ENCODE assay signal across 20 cellular contexts in genomic region chr17:31434404-31435050, GRCh38. TPM values are rescaled to one million over a fixed set of nuclear protein-coding genes. Genes with fewer than 3 reads are reported as not detected.
DNase-seq lines count a peak whose midpoint lies in the region; ATAC-seq, FAIRE-seq and TF ChIP-seq lines count a peak whose summit lies in the region.
"Had no signal": no experiment of that assay in that cellular context is flagged by ENCODE, and none has a peak within 500 bp of the region (broad histone marks: within the 10 kb centered on the region; RNA-seq: fewer than 3 reads in every experiment).

No MANE protein-coding gene starts in this region.

- peak; percentile 72 for FAIRE-seq in K562 (lab: Jason Lieb, UNC)
- FAIRE-seq: GM12878 had no signal

- no peaks in the 10 kb centered on the region for H4K20me1 ChIP-seq in H9 (ENCODE audit: control insufficient read depth, insufficient read depth, insufficient read length)
- peaks cover 5% of the 10 kb centered on the region for H4K20me1 ChIP-seq in K562 (replicated peaks; ENCODE audit: control insufficient read depth, insufficient read depth, low read length)

- H3T11ph ChIP-seq in H9 (ENCODE audit: low read length) = no peak overlapping the region

- no peaks in the 10 kb centered on the region for H3K9me1 ChIP-seq in K562 (ENCODE audit: control insufficient read depth, insufficient read depth, low read length)

- no peak overlapping the region for H4K91ac ChIP-seq in H9 (ENCODE audit: insufficient read length, low read depth, low read length)

- H3K4me1 Mint-ChIP-seq in H9 = peaks cover 13 to 25% of the 10 kb centered on the region in 2 experiments
- peaks cover 24% of the 10 kb centered on the region for H3K4me1 Mint-ChIP-seq in stimulated activated effector memory CD8-positive, alpha-beta T cell treated with anti-CD3 and anti-CD28 coated beads, Interleukin-12 subunit alpha, Interleukin-12 subunit beta, amount 100 ng/mL, for 72 hours
- peaks cover 22% of the 10 kb centered on the region for H3K4me1 Mint-ChIP-seq in activated naive CD4-positive, alpha-beta T cell treated with anti-CD3 and anti-CD28 coated beads, Interleukin-2, amount 10 ng/mL, durations not matched to agents 7 days and 5 days

- H3K27me3 Mint-ChIP-seq in H9 (ENCODE audit: low read depth) = peaks cover 6% of the 10 kb centered on the region
- H3K27me3 Mint-ChIP-seq in activated naive CD4-positive, alpha-beta T cell treated with anti-CD3 and anti-CD28 coated beads, Interleukin-2, amount 10 ng/mL, durations not matched to agents 7 days and 5 days = peaks cover 67% of the 10 kb centered on the region

- H3K9ac ChIP-seq in H9 (ENCODE audit: extremely low read depth, insufficient read length, low read length) (no peak overlapping the region), K562 (ENCODE audit: insufficient read depth in 1 of 2, low read depth in 2 of 2, low read length in 2 of 2) (no peak overlapping the region)

- H3K23ac ChIP-seq in H9 (ENCODE audit: insufficient read length, low read depth, low read length) = no peak overlapping the region

- no peak overlapping the region for H2BK5ac ChIP-seq in H9 (ENCODE audit: insufficient read length, low read length)

- no peak overlapping the region for H3K4me3 Mint-ChIP-seq in H9
- no peak overlapping the region for H3K4me3 Mint-ChIP-seq in stimulated activated effector memory CD8-positive, alpha-beta T cell treated with anti-CD3 and anti-CD28 coated beads, Interleukin-12 subunit alpha, Interleukin-12 subunit beta, amount 100 ng/mL, for 72 hours
- no peak overlapping the region for H3K4me3 Mint-ChIP-seq in activated naive CD4-positive, alpha-beta T cell treated with anti-CD3 and anti-CD28 coated beads, Interleukin-2, amount 10 ng/mL, durations not matched to agents 7 days and 5 days
- H3K4me3 Mint-ChIP-seq: CD4-positive, alpha-beta T cell; GM23338 had no signal

- H3K14ac ChIP-seq in H9 (ENCODE audit: insufficient read depth, low read length) = no peak overlapping the region

- 0 out of 7 replicates have a peak overlapping the region, but pooled peaks of 2 of the 3 experiments have one; percentile 15 for H3K27ac Mint-ChIP-seq in H9
- H3K27ac Mint-ChIP-seq in stimulated activated effector memory CD8-positive, alpha-beta T cell treated with anti-CD3 and anti-CD28 coated beads, Interleukin-12 subunit alpha, Interleukin-12 subunit beta, amount 100 ng/mL, for 72 hours = peak overlapping the region; percentile 54
- H3K27ac Mint-ChIP-seq in activated naive CD4-positive, alpha-beta T cell treated with anti-CD3 and anti-CD28 coated beads, Interleukin-2, amount 10 ng/mL, durations not matched to agents 7 days and 5 days = no peak overlapping the region
- H3K27ac Mint-ChIP-seq: CD4-positive, alpha-beta T cell; GM23338 had no signal

- WGBS in H9 (ENCODE audit: extremely low coverage, insufficient read length, low lambda C conversion rate) = no CpG with 5 or more reads among the region's 14 CpGs
- 2% methylated on average over 14 of the region's 14 CpGs for WGBS in K562 (ENCODE audit: insufficient coverage, low coverage, missing lambda C conversion rate)
- 87% methylated on average over 14 of the region's 14 CpGs for WGBS in suprapubic skin

- H3K4me2 ChIP-seq in H9 (ENCODE audit: insufficient read depth, insufficient read length, low read length) (no peak overlapping the region), K562 (ENCODE audit: insufficient read depth, low read length) (no peak overlapping the region)
- H3K4me2 ChIP-seq: GM23338 had no signal

- H3K4me1 ChIP-seq in H9 (ENCODE audit: insufficient read depth, low read length) (peaks cover 5% of the 10 kb centered on the region; the same call in 1 of the 2 replicates), K562 (replicated peaks in 1 of 2; ENCODE audit: control insufficient read depth in 2 of 2, insufficient read depth in 2 of 2, low read length in 2 of 2) (peaks cover 0 to 16% of the 10 kb centered on the region in 2 experiments; a peak in 2 of 5 replicates), suprapubic skin (no peaks in the 10 kb centered on the region)
- H3K4me1 ChIP-seq: BE2C had no signal

- H4K8ac ChIP-seq in H9 (replicated peaks; ENCODE audit: insufficient read length, low read depth, low read length) = no peak overlapping the region

- BruUV-seq in K562 (replicated peaks; lab: Mats Ljungman, UMichigan) = no TSS peak

- in situ Hi-C loops in K562 (cut with MboI) = loop anchor here (10.0 kb wide), 1 partner anchor 410 kb away; no protein-coding TSS in a partner anchor

- H3K27me3 ChIP-seq in H9 (ENCODE audit: insufficient read depth, low read length) (no peaks in the 10 kb centered on the region), K562 (ENCODE audit: control insufficient read depth in 2 of 2, insufficient read depth in 2 of 2, low read length in 2 of 2) (peaks cover 39 to 68% of the 10 kb centered on the region in 2 experiments), suprapubic skin (peaks cover 17% of the 10 kb centered on the region), dorsolateral prefrontal cortex (no peaks in the 10 kb centered on the region)
- H3K27me3 ChIP-seq: BE2C had no signal

- no peak overlapping the region for H2AK5ac ChIP-seq in H9 (ENCODE audit: insufficient read length, low read length)

- peak; percentile 19 to 70; a peak in 2 of 4 replicates for TF ChIP-seq RAD21 in K562 (CRISPR knock-in tag; conservative IDR thresholded peaks at IDR 0.05 in 1 of 2, IDR thresholded peaks at IDR 0.05 in 1 of 2)

- no peak overlapping the region for H2BK120ac ChIP-seq in H9 (ENCODE audit: low read depth, low read length, poor library complexity, severe bottlenecking)

- H3K36me3 ChIP-seq in K562 (ENCODE audit: control insufficient read depth, insufficient read depth, low read length) = no peaks in the 10 kb centered on the region
- H3K36me3 ChIP-seq in suprapubic skin = no peaks in the 10 kb centered on the region
- H3K36me3 ChIP-seq: BE2C had no signal

- TF ChIP-seq CTCF in H9 (conservative IDR thresholded peaks at IDR 0.05) (no peak; the same call in 2 of the 3 replicates), K562 (IDR thresholded peaks at IDR 0.05 in 2 of 3, conservative IDR thresholded peaks at IDR 0.05 in 1 of 3; ENCODE audit: insufficient read depth in 2 of 3, low read depth in 1 of 3, low read length in 3 of 3) (peak; percentile 57 to 59 (median 58)), suprapubic skin (IDR thresholded peaks at IDR 0.05) (no peak), dorsolateral prefrontal cortex (IDR thresholded peaks at IDR 0.05 in 54 of 56, conservative IDR thresholded peaks at IDR 0.05 in 2 of 56; ENCODE audit: low read depth in 1 of 56, partially characterized antibody in 56 of 56) (no peak)

- H3K56ac ChIP-seq in H9 (ENCODE audit: insufficient read length, low read depth, low read length) = no peak overlapping the region

- no peak overlapping the region for H4K5ac ChIP-seq in H9 (ENCODE audit: insufficient read length, low read depth, low read length)

- H3K79me2 ChIP-seq in H9 (ENCODE audit: insufficient read depth, low read length) = no peaks in the 10 kb centered on the region
- H3K79me2 ChIP-seq in K562 (ENCODE audit: control insufficient read depth, insufficient read depth, low read length) = no peaks in the 10 kb centered on the region

- no peak overlapping the region for H3K4ac ChIP-seq in H9 (ENCODE audit: low read depth, low read length)

- no peaks in the 10 kb centered on the region for H3K23me2 ChIP-seq in H9 (ENCODE audit: insufficient read length, low read depth, low read length, poor library complexity, severe bottlenecking)

- TF ChIP-seq POLR2A in K562 (conservative IDR thresholded peaks at IDR 0.05) (no peak), suprapubic skin (IDR thresholded peaks at IDR 0.05) (no peak)

- TF ChIP-seq EP300 in K562 (IDR thresholded peaks at IDR 0.05; ENCODE audit: low read length) = no peak
- no peak for TF ChIP-seq EP300 in suprapubic skin (IDR thresholded peaks at IDR 0.05)

- no peaks in the 10 kb centered on the region for H3K9me3 ChIP-seq in H9 (ENCODE audit: control insufficient read depth, low read depth, low read length)
- H3K9me3 ChIP-seq in K562 (replicated peaks; ENCODE audit: control insufficient read depth, insufficient read depth, low read depth, low read length) = no peaks in the 10 kb centered on the region
- H3K9me3 ChIP-seq in suprapubic skin = no peaks in the 10 kb centered on the region
- H3K9me3 ChIP-seq: BE2C, Caco-2 had no signal

- no peak overlapping the region for H3K27ac ChIP-seq in H9 (ENCODE audit: insufficient read length, low read depth, low read length)
- H3K27ac ChIP-seq in K562 (ENCODE audit: extremely low read depth, low read depth, low read length) = no peak overlapping the region
- no peak overlapping the region for H3K27ac ChIP-seq in suprapubic skin
- peak overlapping the region in 13 of 59 donors; percentile 3 to 45 (median 20) for H3K27ac ChIP-seq in dorsolateral prefrontal cortex

- H2BK12ac ChIP-seq in H9 (ENCODE audit: insufficient read length, low read depth, low read length) = no peak overlapping the region

- H2BK20ac ChIP-seq in H9 (ENCODE audit: low read depth, low read length, poor library complexity, severe bottlenecking) = no peak overlapping the region

- H3K36me3 Mint-ChIP-seq in H9 (ENCODE audit: insufficient read depth in 1 of 3, low read depth in 3 of 3) = peaks cover 0 to 5% (median 0%) of the 10 kb centered on the region in 3 experiments; a peak in 3 of 7 replicates
- H3K36me3 Mint-ChIP-seq in stimulated activated effector memory CD8-positive, alpha-beta T cell treated with anti-CD3 and anti-CD28 coated beads, Interleukin-12 subunit alpha, Interleukin-12 subunit beta, amount 100 ng/mL, for 72 hours = no peaks in the 10 kb centered on the region
- no peaks in the 10 kb centered on the region for H3K36me3 Mint-ChIP-seq in activated naive CD4-positive, alpha-beta T cell treated with anti-CD3 and anti-CD28 coated beads, Interleukin-2, amount 10 ng/mL, durations not matched to agents 7 days and 5 days

- DNase-seq in H9 (no peak), K562 (ENCODE audit: extremely low read depth in 1 of 4, low spot score in 3 of 4) (peak in 2 of 4 experiments; percentile 37 to 46), left kidney (ENCODE audit: low read depth, low spot score) (peak; percentile 26), suprapubic skin (ENCODE audit: low spot score in 2 of 2) (no peak), dorsolateral prefrontal cortex (no peak)
- no peak for DNase-seq in stimulated activated effector memory CD8-positive, alpha-beta T cell treated with anti-CD3 and anti-CD28 coated beads, Interleukin-12 subunit alpha, Interleukin-12 subunit beta, amount 100 ng/mL, for 72 hours (ENCODE audit: low spot score in 2 of 2)
- DNase-seq in activated naive CD4-positive, alpha-beta T cell treated with anti-CD3 and anti-CD28 coated beads, Interleukin-2, amount 10 ng/mL, durations not matched to agents 7 days and 5 days = no peak
- DNase-seq: BE2C; Caco-2; CD4-positive, alpha-beta T cell; DMS 273 treated with DMSO at 0.1 percent for 48 hours; DND-41; NCI-H1694 treated with DMSO at 0.1 percent for 48 hours; NCI-H2081 treated with DMSO at 0.1 percent for 48 hours; NCI-H446 treated with DMSO at 0.1 percent for 48 hours; NCI-H526 treated with DMSO at 0.1 percent for 48 hours; Right ventricle myocardium superior had no signal

- POLR2A ChIA-PET in K562 (lab: Yijun Ruan, JAX) = interaction anchor here (0.5 to 0.7 kb wide), 3 partner anchors 20 to 403 kb away, joined by 3 read pairs; no protein-coding TSS in a partner anchor

- no peak overlapping the region for H3K4me3 ChIP-seq in K562
- H3K4me3 ChIP-seq in suprapubic skin = no peak overlapping the region
- no peak overlapping the region for H3K4me3 ChIP-seq in dorsolateral prefrontal cortex
- H3K4me3 ChIP-seq: GM12878, GM23338 had no signal

- H3K9me3 Mint-ChIP-seq in H9 = no peaks in the 10 kb centered on the region; a peak in 2 of 5 replicates
- H3K9me3 Mint-ChIP-seq in stimulated activated effector memory CD8-positive, alpha-beta T cell treated with anti-CD3 and anti-CD28 coated beads, Interleukin-12 subunit alpha, Interleukin-12 subunit beta, amount 100 ng/mL, for 72 hours = no peaks in the 10 kb centered on the region
- no peaks in the 10 kb centered on the region for H3K9me3 Mint-ChIP-seq in activated naive CD4-positive, alpha-beta T cell treated with anti-CD3 and anti-CD28 coated beads, Interleukin-2, amount 10 ng/mL, durations not matched to agents 7 days and 5 days
- H3K9me3 Mint-ChIP-seq: CD4-positive, alpha-beta T cell; GM23338 had no signal

- no peak overlapping the region for H2BK15ac ChIP-seq in H9 (ENCODE audit: low read depth, low read length)

- ATAC-seq in K562 = peak; percentile 67
- no peak for ATAC-seq in stimulated activated effector memory CD8-positive, alpha-beta T cell treated with anti-CD3 and anti-CD28 coated beads, Interleukin-12 subunit alpha, Interleukin-12 subunit beta, amount 100 ng/mL, for 72 hours
- ATAC-seq: GM12878, GM23338, HCT116 had no signal

- CTCF ChIA-PET in K562 (lab: Yijun Ruan, JAX; ENCODE audit: low intra/inter-chr PET ratio) = interaction anchor here (1.1 to 1.3 kb wide), 3 partner anchors 83 to 91 kb away, joined by 3 to 9 read pairs (median 6); no protein-coding TSS in a partner anchor
- CTCF ChIA-PET in activated naive CD4-positive, alpha-beta T cell treated with anti-CD3 and anti-CD28 coated beads, Interleukin-2, amount 10 ng/mL, durations not matched to agents 7 days and 5 days (lab: Charles Lee) = interaction anchor here (2.1 to 4.3 kb wide), 4 partner anchors 76 to 408 kb away, joined by 8 to 41 read pairs (median 10); no protein-coding TSS in a partner anchor

- intact Hi-C loops in K562 (cut with micrococcal nuclease) = no loop called here
- intact Hi-C loops in dorsolateral prefrontal cortex (cut with DNase I) = loop anchor here (5.0 to 10.0 kb wide), 3 partner anchors 38 to 410 kb away; no protein-coding TSS in a partner anchor

- no peak overlapping the region for H3K18ac ChIP-seq in H9 (ENCODE audit: insufficient read length, low read depth, low read length)

- no peak overlapping the region for H2AFZ ChIP-seq in H9 (ENCODE audit: low read length)
- H2AFZ ChIP-seq in K562 (ENCODE audit: low read depth, low read length) = no peak overlapping the region
- H2AFZ ChIP-seq: GM23338 had no signal

- no peaks in the 10 kb centered on the region for H3K79me1 ChIP-seq in H9 (ENCODE audit: insufficient read depth, low read depth, low read length, poor library complexity, severe bottlenecking)

RNA-seq across cellular contexts. Expression of gene RAB11FIP4, which starts 43.1 kb away (rescaled TPM):
- total RNA-seq in H9 (2021) = 25.7 and 26.1 TPM in 2 replicates
- total RNA-seq in K562 (2011; cell fraction: chromatin; rRNA removed; ENCODE audit: low replicate concordance) = 9.2 and 21.1 TPM in 2 replicates
- 12.4 and 14.0 TPM in 2 replicates for total RNA-seq in K562 (2011; cell fraction: nucleolus; rRNA removed)
- total RNA-seq in K562 (2011; cell fraction: nucleoplasm; rRNA removed) = 9.8 and 10.8 TPM in 2 replicates
- total RNA-seq in K562 (2014; rRNA removed) = 14.2 and 16.6 TPM in 2 replicates
- 5.8 and 7.0 TPM in 2 replicates for total RNA-seq in K562 (2014; rRNA removed; fragmentation: Illumina TruSeq; extraction: Trizol)
- total RNA-seq in K562 (2015; rRNA removed; fragmentation: Illumina TruSeq; extraction: Trizol) = 9.8 and 11.5 TPM in 2 replicates
- 12.0 and 12.3 TPM in 2 replicates for total RNA-seq in K562 (2021)
- 6.2 and 10.5 TPM in 2 replicates for polyA plus RNA-seq in K562 (2011; rRNA removed)
- 5.7 and 10.3 TPM in 2 replicates for polyA plus RNA-seq in K562 (2011; cell fraction: cytosol; rRNA removed)
- polyA plus RNA-seq in K562 (2011; cell fraction: nucleus; rRNA removed) = 8.2 and 16.3 TPM in 2 replicates
- polyA plus RNA-seq in K562 (2012) = 8.3 and 12.2 TPM in 2 replicates
- polyA plus RNA-seq in K562 (2014; fragmentation: Illumina TruSeq; extraction: Trizol) = 8.1 and 8.9 TPM in 2 replicates
- polyA plus RNA-seq in K562 (2014; fragmentation: Nextera tagmentation; extraction: Ambion mirVana) = under 1 TPM; 0.62 to 0.66 TPM
- 7.9 TPM in 2 replicates for polyA plus RNA-seq in K562 (2014; rRNA removed)
- polyA minus RNA-seq in K562 (2011; rRNA and poly(A)+ RNA removed) = 13.4 and 22.4 TPM in 2 replicates
- polyA minus RNA-seq in K562 (2011; cell fraction: cytosol; rRNA and poly(A)+ RNA removed) = 5.8 and 12.3 TPM in 2 replicates
- 9.4 and 11.8 TPM in 2 replicates for polyA minus RNA-seq in K562 (2011; cell fraction: nucleus; rRNA and poly(A)+ RNA removed)
- total RNA-seq in suprapubic skin = 10 to 100 TPM; 28.9 to 46.8 (median 35.7) TPM
- total RNA-seq in dorsolateral prefrontal cortex = 100 to 1,000 TPM; 123 to 242 (median 175) TPM

Comparison
In these comparisons a context has a peak if more than half of its experiments do, and no peak if none do; other contexts are left out.
1. CTCF ChIP-seq: peak in K562 (3 of 3); none in H9 (single experiment), suprapubic skin (0 of 2) and dorsolateral prefrontal cortex (0 of 56).